Comparison of ENCODE assay signal across 23 cellular contexts in genomic region chr16:49395021-49395420, GRCh38. TPM values are rescaled to one million over a fixed set of nuclear protein-coding genes. Genes with fewer than 3 reads are reported as not detected.
DNase-seq lines count a peak whose midpoint lies in the region; ATAC-seq, FAIRE-seq and TF ChIP-seq lines count a peak whose summit lies in the region.
"Had no signal": no experiment of that assay in that cellular context is flagged by ENCODE, and none has a peak within 500 bp of the region (broad histone marks: within the 10 kb centered on the region; RNA-seq: fewer than 3 reads in every experiment).

No MANE protein-coding gene starts in this region.

- H3K27me3 Mint-ChIP-seq in CD14-positive monocyte (ENCODE audit: low read depth in 3 of 3): peaks cover 7 to 12% (median 10%) of the 10 kb centered on the region in 3 donors
- peaks cover 15% of the 10 kb centered on the region for H3K27me3 Mint-ChIP-seq in activated T-helper 17 cell treated with anti-CD3 and anti-CD28 coated beads, Interleukin-2, amount 50 U/mL, for 72 hours

- H3K27ac Mint-ChIP-seq in CD14-positive monocyte: no peak overlapping the region
- H3K27ac Mint-ChIP-seq in activated T-helper 17 cell treated with anti-CD3 and anti-CD28 coated beads, Interleukin-2, amount 50 U/mL, for 72 hours: no peak overlapping the region
- H3K27ac Mint-ChIP-seq: CD4-positive, alpha-beta T cell; CD8-positive, alpha-beta T cell had no signal

- no peak for TF ChIP-seq EP300 in esophagus muscularis mucosa (IDR thresholded peaks at IDR 0.05)

- H3K4me3 Mint-ChIP-seq in CD14-positive monocyte: no peak overlapping the region
- no peak overlapping the region for H3K4me3 Mint-ChIP-seq in activated T-helper 17 cell treated with anti-CD3 and anti-CD28 coated beads, Interleukin-2, amount 50 U/mL, for 72 hours
- H3K4me3 Mint-ChIP-seq: CD4-positive, alpha-beta T cell; CD8-positive, alpha-beta T cell had no signal

- H3K27me3 ChIP-seq in esophagus muscularis mucosa: peaks cover 0 to 9% (median 0%) of the 10 kb centered on the region in 4 donors
- H3K27me3 ChIP-seq: BLaER1 had no signal

- DNase-seq in GM12891 (ENCODE audit: insufficient read length, low spot score) (no peak), ecto neural progenitor cell (ENCODE audit: low spot score) (peak; percentile 1), esophagus muscularis mucosa (ENCODE audit: extremely low spot score) (peak; percentile 91), CD14-positive monocyte (ENCODE audit: low spot score) (no peak)
- DNase-seq: 8988T; ACHN; BE2C; C1 segment of cervical spinal cord; Caco-2; Calu3; CD4-positive, alpha-beta T cell; DMS79 treated with DMSO at 0.1 percent for 48 hours; GF-D8 had no signal

- TF ChIP-seq POLR2A in GM12891 (IDR thresholded peaks at IDR 0.05; ENCODE audit: low read depth, low read length): no peak
- TF ChIP-seq POLR2A in esophagus muscularis mucosa (IDR thresholded peaks at IDR 0.05; ENCODE audit: low read depth): no peak

- FAIRE-seq in GM12891 (lab: Jason Lieb, UNC): peak; percentile 5
- FAIRE-seq: A204.1, D721Med, G401.6, GM12892, GM18507 had no signal

- H3K9me3 ChIP-seq in esophagus muscularis mucosa: no peaks in the 10 kb centered on the region
- H3K9me3 ChIP-seq: BE2C, BLaER1, Caco-2 had no signal

- no peaks in the 10 kb centered on the region for H3K9me3 Mint-ChIP-seq in CD14-positive monocyte
- H3K9me3 Mint-ChIP-seq in activated T-helper 17 cell treated with anti-CD3 and anti-CD28 coated beads, Interleukin-2, amount 50 U/mL, for 72 hours: no peaks in the 10 kb centered on the region
- H3K9me3 Mint-ChIP-seq: CD4-positive, alpha-beta T cell; CD8-positive, alpha-beta T cell had no signal

- no peak overlapping the region for H3K4me3 ChIP-seq in esophagus muscularis mucosa
- H3K4me3 ChIP-seq: BLaER1 had no signal

- H3K36me3 ChIP-seq in esophagus muscularis mucosa: no peaks in the 10 kb centered on the region
- H3K36me3 ChIP-seq: BE2C, BLaER1 had no signal

- no peaks in the 10 kb centered on the region for H3K36me3 Mint-ChIP-seq in CD14-positive monocyte
- H3K36me3 Mint-ChIP-seq in activated T-helper 17 cell treated with anti-CD3 and anti-CD28 coated beads, Interleukin-2, amount 50 U/mL, for 72 hours (ENCODE audit: low read depth): no peaks in the 10 kb centered on the region
- H3K36me3 Mint-ChIP-seq: CD8-positive, alpha-beta T cell had no signal

- TF ChIP-seq CTCF in esophagus muscularis mucosa (IDR thresholded peaks at IDR 0.05) (no peak), CD14-positive monocyte (IDR thresholded peaks at IDR 0.05) (no peak)

- intact Hi-C loops in esophagus muscularis mucosa (cut with DNase I) (no loop called here), CD14-positive monocyte (cut with micrococcal nuclease) (no loop called here)

- ATAC-seq in activated T-helper 17 cell treated with anti-CD3 and anti-CD28 coated beads, Interleukin-2, amount 50 U/mL, for 72 hours (replicated peaks): no peak
- ATAC-seq: CD8-positive, alpha-beta T cell had no signal

- H3K4me1 ChIP-seq in esophagus muscularis mucosa: no peaks in the 10 kb centered on the region
- H3K4me1 ChIP-seq: BE2C, Caco-2 had no signal

- 67% methylated on average over 1 of the region's 1 CpG for WGBS in esophagus muscularis mucosa

- H3K4me1 Mint-ChIP-seq in CD14-positive monocyte: no peaks in the 10 kb centered on the region
- no peaks in the 10 kb centered on the region for H3K4me1 Mint-ChIP-seq in activated T-helper 17 cell treated with anti-CD3 and anti-CD28 coated beads, Interleukin-2, amount 50 U/mL, for 72 hours

- no peak overlapping the region for H3K27ac ChIP-seq in esophagus muscularis mucosa (replicated peaks in 1 of 4)
- H3K27ac ChIP-seq: BLaER1 had no signal

TF ChIP-seq in GM12891, 5 proteins besides CTCF, POLR2A, EP300 and RAD21:
- TF ChIP-seq TAF1 (IDR thresholded peaks at IDR 0.05; ENCODE audit: low read depth, low read length) (no peak), SPI1 (IDR thresholded peaks at IDR 0.05; ENCODE audit: low read depth, low read length) (no peak), POLR2AphosphoS5 (IDR thresholded peaks at IDR 0.05; ENCODE audit: low read depth, low read length) (no peak)

RNA-seq across cellular contexts. Expression of gene C16orf78, which starts 21.4 kb away (rescaled TPM):
- not detected for polyA plus RNA-seq in GM12891 (2012; ENCODE audit: low read depth, missing spikeins)
- total RNA-seq in esophagus muscularis mucosa: not detected
- not detected for polyA plus RNA-seq in CD14-positive monocyte
- total RNA-seq in activated T-helper 17 cell treated with anti-CD3 and anti-CD28 coated beads, Interleukin-2, amount 50 U/mL, for 72 hours: not detected
- total RNA-seq: A673; Caco-2; Calu3; CD4-positive, alpha-beta T cell; CD8-positive, alpha-beta T cell had no signal
- polyA plus RNA-seq: AG04450 had no signal

Comparison
In these comparisons a context has a peak if more than half of its experiments do, and no peak if none do; other contexts are left out.
1. DNase-seq: peak in ecto neural progenitor cell (single experiment) and esophagus muscularis mucosa (single experiment); none in GM12891 (single experiment) and CD14-positive monocyte (single experiment).